In genomic region chr5:79143684-79144379, GRCh38 we compare ENCODE assay signal across 13 cellular contexts. TPM values are rescaled to one million over a fixed set of nuclear protein-coding genes. Genes with fewer than 3 reads are reported as not detected.
A peak's percentile ranks its signal among the peaks of the same experiment; 100 is the strongest.
DNase-seq lines count a peak whose midpoint lies in the region; TF ChIP-seq lines count a peak whose summit lies in the region.
"Had no signal": no experiment of that assay in that cellular context is flagged by ENCODE, and none has a peak within 500 bp of the region (broad histone marks: within the 10 kb centered on the region; RNA-seq: fewer than 3 reads in every experiment).

No MANE protein-coding gene starts in this region.

- H3K27ac ChIP-seq in dorsolateral prefrontal cortex: no peak overlapping the region

- intact Hi-C loops in dorsolateral prefrontal cortex (cut with DNase I): no loop called here

- H3K4me3 ChIP-seq in epithelial cell of esophagus (ENCODE audit: low read length) (no peak overlapping the region), dorsolateral prefrontal cortex (no peak overlapping the region)

- H3K27me3 ChIP-seq in dorsolateral prefrontal cortex: no peaks in the 10 kb centered on the region

- no peak for TF ChIP-seq CTCF in epithelial cell of esophagus (IDR thresholded peaks at IDR 0.05; ENCODE audit: insufficient read depth, low read depth, low read length, missing control alignments)
- TF ChIP-seq CTCF in dorsolateral prefrontal cortex (IDR thresholded peaks at IDR 0.05 in 54 of 56, conservative IDR thresholded peaks at IDR 0.05 in 2 of 56; ENCODE audit: low read depth in 1 of 56, partially characterized antibody in 56 of 56): no peak

- DNase-seq in H4 (ENCODE audit: low spot score): peak; percentile 28
- peak; percentile 16 for DNase-seq in RPMI7951 (ENCODE audit: low read depth)
- DNase-seq in epithelial cell of esophagus (ENCODE audit: low read depth): peak; percentile 90
- DNase-seq in putamen (ENCODE audit: low spot score): peak; percentile 35
- DNase-seq in AG08396 (ENCODE audit: low spot score): no peak
- no peak for DNase-seq in NCI-H1436 (lab: John Stamatoyannopoulos, UW)
- DNase-seq in C1 segment of cervical spinal cord (lab: John Stamatoyannopoulos, UW): no peak
- DNase-seq in dorsolateral prefrontal cortex: no peak
- DNase-seq: activated CD4-positive, alpha-beta T cell treated with anti-CD3 and anti-CD28 coated beads, Interleukin-2, amount 50 U/mL, for 48 hours; activated gamma-delta T cell; NCI-H1694 treated with DMSO at 0.1 percent for 48 hours; retina had no signal

RNA-seq across cellular contexts. Expression of gene BHMT, which starts 32.2 kb away (rescaled TPM):
- not detected in 2 replicates for total RNA-seq in H4 (2014; rRNA removed; shearing (Covaris generic))
- total RNA-seq in RPMI7951 (2014; rRNA removed; shearing (Covaris generic)): not detected in 2 replicates
- 1 to 10 TPM in 81 of 120 experiments, under 1 TPM in 36, not detected in 3; 0.24 to 5.1 (median 1.4) TPM for total RNA-seq in dorsolateral prefrontal cortex
- total RNA-seq: myocyte had no signal

Comparison
In these comparisons a context has a peak if more than half of its experiments do, and no peak if none do; other contexts are left out.
1. DNase-seq: peak in H4 (single experiment), RPMI7951 (single experiment), epithelial cell of esophagus (single experiment) and putamen (single experiment); none in AG08396 (single experiment), NCI-H1436 (single experiment), C1 segment of cervical spinal cord (0 of 14) and dorsolateral prefrontal cortex (0 of 10).